11 cellular contexts compared by ENCODE assay signal in genomic region chr17:55284001-55284884, GRCh38. TPM values are rescaled to one million over a fixed set of nuclear protein-coding genes. Genes with fewer than 3 reads are reported as not detected.
DNase-seq lines count a peak whose midpoint lies in the region; ATAC-seq, FAIRE-seq and TF ChIP-seq lines count a peak whose summit lies in the region.
"Had no signal": no experiment of that assay in that cellular context is flagged by ENCODE, and none has a peak within 500 bp of the region (broad histone marks: within the 10 kb centered on the region; RNA-seq: fewer than 3 reads in every experiment).

No MANE protein-coding gene starts in this region.

- H3K9me3 Mint-ChIP-seq in CD8-positive, alpha-beta memory T cell: no peaks in the 10 kb centered on the region

- H3K4me3 Mint-ChIP-seq in CD8-positive, alpha-beta memory T cell: no peak overlapping the region

- H3K27me3 ChIP-seq in hepatocyte: no peaks in the 10 kb centered on the region
- no peaks in the 10 kb centered on the region for H3K27me3 ChIP-seq in spleen (replicated peaks in 1 of 7)
- no peaks in the 10 kb centered on the region for H3K27me3 ChIP-seq in CD8-positive, alpha-beta memory T cell (ENCODE audit: insufficient read depth, low read length, poor library complexity, severe bottlenecking)
- H3K27me3 ChIP-seq: brain microvascular endothelial cell had no signal

- peak overlapping the region; percentile 41 for H3K4me2 ChIP-seq in hepatocyte

- no peaks in the 10 kb centered on the region for H3K36me3 Mint-ChIP-seq in CD8-positive, alpha-beta memory T cell

- peak; percentile 61 for FAIRE-seq in RCC 7860 (lab: Jason Lieb, UNC)

- no peaks in the 10 kb centered on the region for H3K9me3 ChIP-seq in hepatocyte (ENCODE audit: low read depth)
- H3K9me3 ChIP-seq in spleen: no peaks in the 10 kb centered on the region
- no peaks in the 10 kb centered on the region for H3K9me3 ChIP-seq in CD8-positive, alpha-beta memory T cell (ENCODE audit: low read length)

- no peaks in the 10 kb centered on the region for H3K79me2 ChIP-seq in hepatocyte

- no peak for TF ChIP-seq CTCF in hepatocyte (IDR thresholded peaks at IDR 0.05; ENCODE audit: poor library complexity)
- TF ChIP-seq CTCF in spleen (IDR thresholded peaks at IDR 0.05 in 8 of 11, conservative IDR thresholded peaks at IDR 0.05 in 3 of 11): no peak

- WGBS in hepatocyte (ENCODE audit: low lambda C conversion rate, missing lambda C conversion rate): 85% methylated on average over 7 of the region's 7 CpGs
- 42 to 59% (median 50%) methylated on average over 5 to 7 of the region's 7 CpGs for WGBS in spleen, 5 donors

- no peak overlapping the region for H2AFZ ChIP-seq in hepatocyte

- H3K4me3 ChIP-seq in hepatocyte: no peak overlapping the region
- peak overlapping the region in 2 of 8 donors; percentile 5 to 28 for H3K4me3 ChIP-seq in spleen
- no peak overlapping the region for H3K4me3 ChIP-seq in CD8-positive, alpha-beta memory T cell (ENCODE audit: low read length)

- H3K4me1 Mint-ChIP-seq in CD8-positive, alpha-beta memory T cell: peaks cover 0 to 5% (median 0%) of the 10 kb centered on the region in 3 donors

- no peak for TF ChIP-seq POLR2A in spleen (IDR thresholded peaks at IDR 0.05)

- peak; percentile 66 for ATAC-seq in GM19452 (IDR thresholded peaks at IDR 0.05; ENCODE audit: unreplicated experiment)
- no peak for ATAC-seq in HG03457 (IDR thresholded peaks at IDR 0.05; ENCODE audit: unreplicated experiment)

- POLR2A ChIA-PET in CD8-positive, alpha-beta memory T cell (lab: Charles Lee): no interaction called here

- H3K36me3 ChIP-seq in hepatocyte (replicated peaks; ENCODE audit: insufficient read depth, low read depth) (no peaks in the 10 kb centered on the region), spleen (no peaks in the 10 kb centered on the region)
- no peaks in the 10 kb centered on the region for H3K36me3 ChIP-seq in CD8-positive, alpha-beta memory T cell (ENCODE audit: insufficient read depth, low read length)
- H3K36me3 ChIP-seq: brain microvascular endothelial cell had no signal

- peaks cover 24% of the 10 kb centered on the region for H3K4me1 ChIP-seq in hepatocyte (ENCODE audit: insufficient read depth)
- peaks cover 0 to 37% (median 13%) of the 10 kb centered on the region in 6 donors for H3K4me1 ChIP-seq in spleen
- no peaks in the 10 kb centered on the region for H3K4me1 ChIP-seq in CD8-positive, alpha-beta memory T cell (ENCODE audit: insufficient read depth, low read length)

- no peaks in the 10 kb centered on the region for H3K9me2 ChIP-seq in hepatocyte (replicated peaks; ENCODE audit: insufficient read depth)

- CTCF ChIA-PET in CD8-positive, alpha-beta memory T cell (lab: Charles Lee): interaction anchor here (1.0 kb wide), 1 partner anchor 64 kb away, joined by 3 read pairs; no protein-coding TSS in a partner anchor

- no peak overlapping the region for H3K27ac Mint-ChIP-seq in CD8-positive, alpha-beta memory T cell

- peak overlapping the region; percentile 80 for H3K27ac ChIP-seq in hepatocyte
- H3K27ac ChIP-seq in spleen: peak overlapping the region; percentile 53 to 89 (median 74)
- no peak overlapping the region for H3K27ac ChIP-seq in CD8-positive, alpha-beta memory T cell (ENCODE audit: low read depth, low read length)
- H3K27ac ChIP-seq: brain microvascular endothelial cell had no signal

- peak; percentile 26 for DNase-seq in RCC 7860 (ENCODE audit: low spot score)
- no peak for DNase-seq in hepatocyte (ENCODE audit: low spot score)
- no peak for DNase-seq in spleen
- no peak for DNase-seq in CD8-positive, alpha-beta memory T cell
- no peak for DNase-seq in foreskin melanocyte
- no peak for DNase-seq in head of caudate nucleus
- DNase-seq: brain microvascular endothelial cell, islet precursor cell, NCI-H1694 treated with DMSO at 0.1 percent for 48 hours had no signal

- no peaks in the 10 kb centered on the region for H4K20me1 ChIP-seq in hepatocyte (ENCODE audit: insufficient read depth, poor library complexity, severe bottlenecking)

- intact Hi-C loops in spleen (cut with DNase I; ENCODE audit: low total_unique reads): no loop called here
- intact Hi-C loops in head of caudate nucleus (cut with DNase I): no loop called here

- H3K27me3 Mint-ChIP-seq in CD8-positive, alpha-beta memory T cell: peaks cover 0 to 4% of the 10 kb centered on the region in 2 donors

RNA-seq across cellular contexts. Expression of gene HLF, which starts 19.5 kb away (rescaled TPM):
- total RNA-seq in hepatocyte (0.32 and 0.60 TPM in 2 replicates), spleen (10 to 100 TPM in 5 of 7 donors, 1 to 10 TPM in 2; 6.8 to 37.9 (median 18.7) TPM)
- polyA plus RNA-seq in hepatocyte (0.26 and 0.48 TPM in 2 replicates), spleen (1 to 10 TPM; 1.6 to 8.5 (median 2.4) TPM)
- under 1 TPM; 0.81 to 0.93 TPM for total RNA-seq in CD8-positive, alpha-beta memory T cell
- 0.59 TPM for polyA plus RNA-seq in CD8-positive, alpha-beta memory T cell
